In genomic region chr20:16302818-16303217, GRCh38 we compare ENCODE assay signal across 23 cellular contexts.
"Had no signal": no experiment of that assay in that cellular context is flagged by ENCODE, and none has a peak within 500 bp of the region (broad histone marks: within the 10 kb centered on the region; RNA-seq: fewer than 3 reads in every experiment).

No MANE protein-coding gene starts in this region.

- DNase-seq: colonic mucosa; cortex of kidney; effector CD8-positive, alpha-beta T cell; effector memory CD8-positive, alpha-beta T cell; foreskin keratinocyte; glutamatergic neuron; head of caudate nucleus; heart right ventricle; hippocampal formation; left cardiac atrium; left lung; left ventricle myocardium superior; lower lobe of right lung; mesenchymal stem cell; mucosa of descending colon; naive B cell had no signal

- FAIRE-seq: endothelial cell of umbilical vein, frontal cortex, keratinocyte had no signal

- H3K27ac Mint-ChIP-seq: dendritic cell treated with granulocyte-macrophage colony-stimulating factor and Interleukin-4, amounts not matched to agents 40 ng/mL and 50 ng/mL, for 4 days; effector memory CD8-positive, alpha-beta T cell; mesothelial cell of epicardium had no signal

- H3K27me3 ChIP-seq: colonic mucosa, esophagus muscularis mucosa, foreskin keratinocyte, gastroesophageal sphincter, heart right ventricle, left lung had no signal

- H3K4me3 ChIP-seq: colonic mucosa, esophagus muscularis mucosa, gastroesophageal sphincter, heart right ventricle, left lung, lower lobe of right lung, mucosa of descending colon had no signal

- H3K4me3 Mint-ChIP-seq: dendritic cell treated with granulocyte-macrophage colony-stimulating factor and Interleukin-4, amounts not matched to agents 40 ng/mL and 50 ng/mL, for 4 days; effector memory CD8-positive, alpha-beta T cell; mesothelial cell of epicardium; naive B cell had no signal

- H3K4me1 ChIP-seq: colonic mucosa, esophagus muscularis mucosa, foreskin keratinocyte, gastroesophageal sphincter, heart right ventricle, left lung, lower lobe of right lung had no signal

- H3K36me3 ChIP-seq: colonic mucosa, left lung, lower lobe of right lung had no signal

- H3K27ac ChIP-seq: colonic mucosa, esophagus muscularis mucosa, foreskin keratinocyte, gastroesophageal sphincter, heart right ventricle, left lung, lower lobe of right lung had no signal

- H3K27me3 Mint-ChIP-seq: dendritic cell treated with granulocyte-macrophage colony-stimulating factor and Interleukin-4, amounts not matched to agents 40 ng/mL and 50 ng/mL, for 4 days; effector memory CD8-positive, alpha-beta T cell; naive B cell had no signal

- ATAC-seq: effector memory CD8-positive, alpha-beta T cell; foreskin keratinocyte; gastroesophageal sphincter; heart right ventricle; left cardiac atrium; left lung; left ventricle myocardium superior; lower lobe of right lung; mucosa of descending colon had no signal

- H3K4me1 Mint-ChIP-seq: mesothelial cell of epicardium had no signal

- H3K9me3 ChIP-seq: colonic mucosa had no signal
